1 cellular context compared by ENCODE assay signal in the genomic region with DNA sequence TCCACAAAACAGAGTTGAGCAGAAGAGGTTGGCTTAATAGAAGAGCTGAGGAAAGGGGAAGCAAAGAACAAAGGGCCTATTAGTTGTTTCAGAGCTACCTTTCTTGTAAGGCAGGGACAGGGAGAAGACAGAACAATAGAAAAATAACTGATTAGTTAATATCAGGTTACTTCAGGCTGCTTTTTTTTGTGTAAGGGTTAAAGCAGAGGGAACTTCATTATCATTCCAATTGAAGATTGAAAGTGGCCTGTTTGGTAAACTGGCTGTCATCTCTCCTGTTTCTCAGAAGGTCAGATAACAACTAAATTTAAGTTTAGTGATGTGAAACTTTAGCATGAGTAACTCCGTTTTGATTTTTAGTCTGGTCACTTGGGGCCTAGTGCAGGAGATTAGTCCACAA.
TF ChIP-seq lines count a peak whose summit lies in the region.

No MANE protein-coding gene starts in this region.

TF ChIP-seq in WTC11, 78 proteins besides CTCF, POLR2A, EP300 and RAD21 (continued from another document):
- TF ChIP-seq FOXK1 (CRISPR knock-in tag; IDR thresholded peaks at IDR 0.05) (no peak), ZNF263 (CRISPR knock-in tag; IDR thresholded peaks at IDR 0.05; ENCODE audit: low read depth) (no peak), CREB1 (CRISPR knock-in tag; IDR thresholded peaks at IDR 0.05) (no peak), TEAD4 (CRISPR knock-in tag; IDR thresholded peaks at IDR 0.05) (no peak)
